17 cellular contexts compared by ENCODE assay signal in the genomic region with DNA sequence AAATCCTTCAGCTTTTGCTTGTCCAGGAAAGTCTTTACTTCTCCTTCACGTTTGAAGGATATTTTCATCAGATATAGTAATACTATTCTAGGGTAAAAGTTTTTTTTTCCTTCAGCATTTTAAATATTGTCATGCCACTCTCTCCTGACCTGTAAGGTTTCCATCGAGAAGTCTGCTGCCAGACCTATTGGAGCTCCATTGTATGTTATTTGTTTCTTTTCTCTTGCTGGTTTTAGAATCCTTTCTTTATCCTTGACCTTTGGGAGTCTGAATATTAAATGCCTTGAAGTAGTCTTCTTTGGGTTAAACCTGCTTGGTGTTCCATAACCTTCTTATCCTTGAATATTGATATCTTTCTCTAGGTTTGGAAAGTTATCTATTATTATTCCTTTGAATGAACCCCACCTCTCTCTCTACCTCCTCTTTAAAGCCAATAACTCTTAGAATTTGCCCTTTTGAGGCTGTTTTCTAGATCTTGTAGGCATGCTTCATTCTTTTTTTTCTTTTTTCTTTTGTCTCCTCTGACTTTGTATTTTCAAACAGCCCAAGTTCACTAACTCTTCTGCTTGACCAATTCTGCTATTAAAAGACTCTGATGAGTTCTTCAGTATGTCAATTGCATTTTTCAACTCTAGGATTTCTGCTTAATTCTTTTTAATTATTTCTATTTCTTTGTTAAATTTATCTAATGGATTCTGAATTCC. TPM values are rescaled to one million over a fixed set of nuclear protein-coding genes. Genes with fewer than 3 reads are reported as not detected.
DNase-seq lines count a peak whose midpoint lies in the region; ATAC-seq and TF ChIP-seq lines count a peak whose summit lies in the region.
"Had no signal": no experiment of that assay in that cellular context is flagged by ENCODE, and none has a peak within 500 bp of the region (broad histone marks: within the 10 kb centered on the region; RNA-seq: fewer than 3 reads in every experiment).

No MANE protein-coding gene starts in this region.

- peaks cover 5% of the 10 kb centered on the region for H3K9me3 Mint-ChIP-seq in endothelial cell (ENCODE audit: unreplicated experiment)
- H3K9me3 Mint-ChIP-seq in progenitor cell of endocrine pancreas (ENCODE audit: low read depth), result peaks cover 18% of the 10 kb centered on the region

- H3K9ac ChIP-seq in HCT116 (ENCODE audit: low read length), result no peak overlapping the region
- H3K9ac ChIP-seq: BLaER1 treated with 17β-estradiol and CSF1 and Interleukin-3, amounts not matched to agents 10 nM and 100 nM had no signal

- no peak for TF ChIP-seq POLR2A in HCT116 (IDR thresholded peaks at IDR 0.05; ENCODE audit: borderline replicate concordance, extremely low read depth, insufficient read depth, insufficient read length)

- RAD21 ChIA-PET in HCT116 (lab: Charles Lee; ENCODE audit: low non-redundant PET in 1 of 2, low total read pairs in 2 of 2, uncharacterized antibody in 2 of 2, unreplicated experiment in 2 of 2), result no interaction called here

- DNase-seq in HCT116 (ENCODE audit: low read depth, low spot score) (no peak), endothelial cell (ENCODE audit: low spot score) (no peak), progenitor cell of endocrine pancreas (ENCODE audit: low spot score, unreplicated experiment) (no peak), heart right ventricle (no peak), NCI-H526 (lab: John Stamatoyannopoulos, UW) (no peak), BE2C (no peak)
- DNase-seq: 8988T; ACHN; Caco-2; Calu3; CD4-positive, alpha-beta T cell; CD8-positive, alpha-beta T cell; DMS79 treated with DMSO at 0.1 percent for 48 hours; GF-D8 had no signal

- H4K20me1 ChIP-seq in HCT116 (ENCODE audit: insufficient read depth), result no peaks in the 10 kb centered on the region
- H4K20me1 ChIP-seq: BLaER1 treated with 17β-estradiol and CSF1 and Interleukin-3, amounts not matched to agents 10 nM and 100 nM had no signal

- no peak for TF ChIP-seq RAD21 in HCT116 (IDR thresholded peaks at IDR 0.05; ENCODE audit: low read depth)

- H3K4me2 ChIP-seq in HCT116 (ENCODE audit: low read length), result no peak overlapping the region
- H3K4me2 ChIP-seq: BLaER1 treated with 17β-estradiol and CSF1 and Interleukin-3, amounts not matched to agents 10 nM and 100 nM had no signal

- H3K4me1 ChIP-seq in HCT116 (ENCODE audit: control insufficient read depth in 1 of 2, insufficient read depth in 2 of 2, low read length in 2 of 2) (peaks cover 14 to 31% of the 10 kb centered on the region in 2 experiments), HEK293 (ENCODE audit: control insufficient read depth, insufficient read depth, low read length) (peaks cover 2% of the 10 kb centered on the region; the same call in 1 of the 2 replicates), heart right ventricle (peaks cover 4 to 18% (median 14%) of the 10 kb centered on the region in 9 donors), BE2C (no peaks in the 10 kb centered on the region)

- H3K4me1 Mint-ChIP-seq in endothelial cell (ENCODE audit: unreplicated experiment) (peaks cover 5% of the 10 kb centered on the region), progenitor cell of endocrine pancreas (ENCODE audit: low read depth) (peaks cover 17% of the 10 kb centered on the region)

- no peak overlapping the region for H3K4me3 ChIP-seq in HCT116 (replicated peaks in 1 of 2; ENCODE audit: low read depth in 1 of 2, low read length in 2 of 2)
- no peak overlapping the region for H3K4me3 ChIP-seq in HEK293 (ENCODE audit: low read depth, low read length)
- H3K4me3 ChIP-seq in heart right ventricle, result no peak overlapping the region
- H3K4me3 ChIP-seq in BE2C (ENCODE audit: low read depth, low read length), result no peak overlapping the region
- H3K4me3 ChIP-seq: BLaER1 treated with 17β-estradiol and CSF1 and Interleukin-3, amounts not matched to agents 10 nM and 100 nM had no signal

- peaks cover 0 to 2% of the 10 kb centered on the region in 2 experiments; a peak in 1 of 4 replicates for H3K9me3 ChIP-seq in HCT116 (ENCODE audit: control insufficient read depth in 1 of 2, insufficient read depth in 1 of 2, low read depth in 1 of 2, low read length in 2 of 2)
- no peaks in the 10 kb centered on the region for H3K9me3 ChIP-seq in HEK293 (ENCODE audit: control insufficient read depth, insufficient read depth, low read depth, low read length)
- peaks cover 0 to 28% (median 3%) of the 10 kb centered on the region in 11 donors for H3K9me3 ChIP-seq in heart right ventricle
- no peaks in the 10 kb centered on the region for H3K9me3 ChIP-seq in BE2C

- CTCF ChIA-PET in HCT116 (lab: Charles Lee) (no interaction called here), HEK293 (lab: Yijun Ruan, JAX) (no interaction called here)

- 89 to 94% methylated on average over 2 of the region's 2 CpGs for WGBS in heart right ventricle, 2 donors

- H3K27me3 ChIP-seq in HCT116 (ENCODE audit: insufficient read depth, low read length) (no peaks in the 10 kb centered on the region), heart right ventricle (no peaks in the 10 kb centered on the region), BE2C (no peaks in the 10 kb centered on the region)
- H3K27me3 ChIP-seq: BLaER1 treated with 17β-estradiol and CSF1 and Interleukin-3, amounts not matched to agents 10 nM and 100 nM had no signal

- H3K36me3 ChIP-seq in HCT116 (ENCODE audit: control insufficient read depth in 1 of 2, insufficient read depth in 2 of 2, low read length in 2 of 2) (no peaks in the 10 kb centered on the region), HEK293 (ENCODE audit: control insufficient read depth in 2 of 2, insufficient read depth in 1 of 2, low read length in 2 of 2) (no peaks in the 10 kb centered on the region), heart right ventricle (no peaks in the 10 kb centered on the region), BE2C (no peaks in the 10 kb centered on the region)

- intact Hi-C loops in HCT116 (cut with micrococcal nuclease) (no loop called here), heart right ventricle (cut with DNase I) (no loop called here)

- peak overlapping the region; percentile 65 for H3K4me3 Mint-ChIP-seq in endothelial cell (ENCODE audit: unreplicated experiment)
- H3K4me3 Mint-ChIP-seq in progenitor cell of endocrine pancreas (ENCODE audit: low read depth), result no peak overlapping the region
- H3K4me3 Mint-ChIP-seq: CD4-positive, alpha-beta T cell; CD8-positive, alpha-beta T cell had no signal

- H3K27ac ChIP-seq in HCT116 (ENCODE audit: low read depth, low read length), result no peak overlapping the region
- H3K27ac ChIP-seq in HEK293 (ENCODE audit: extremely low read depth, low read depth, low read length), result no peak overlapping the region
- no peak overlapping the region for H3K27ac ChIP-seq in heart right ventricle
- H3K27ac ChIP-seq: BLaER1 treated with 17β-estradiol and CSF1 and Interleukin-3, amounts not matched to agents 10 nM and 100 nM; C4-2B had no signal

- peaks cover 6% of the 10 kb centered on the region for H3K36me3 Mint-ChIP-seq in endothelial cell (ENCODE audit: low read depth, unreplicated experiment)
- H3K36me3 Mint-ChIP-seq in progenitor cell of endocrine pancreas (ENCODE audit: insufficient read depth), result peaks cover 18% of the 10 kb centered on the region

- no peak for ATAC-seq in HCT116
- ATAC-seq in heart right ventricle, result no peak
- ATAC-seq: CD8-positive, alpha-beta T cell had no signal

- no peaks in the 10 kb centered on the region for H3K9me2 ChIP-seq in HCT116 (ENCODE audit: insufficient read depth)

- peaks cover 2% of the 10 kb centered on the region for H3K27me3 Mint-ChIP-seq in endothelial cell (ENCODE audit: unreplicated experiment)
- H3K27me3 Mint-ChIP-seq in progenitor cell of endocrine pancreas, result no peaks in the 10 kb centered on the region
- H3K27me3 Mint-ChIP-seq: CD4-positive, alpha-beta T cell had no signal

- H3K27ac Mint-ChIP-seq in endothelial cell (ENCODE audit: unreplicated experiment), result no peak overlapping the region
- H3K27ac Mint-ChIP-seq in progenitor cell of endocrine pancreas, result peak overlapping the region; percentile 70
- H3K27ac Mint-ChIP-seq: CD4-positive, alpha-beta T cell; CD8-positive, alpha-beta T cell had no signal

- TF ChIP-seq CTCF in HCT116 (IDR thresholded peaks at IDR 0.05 in 2 of 3, conservative IDR thresholded peaks at IDR 0.05 in 1 of 3; ENCODE audit: borderline replicate concordance in 1 of 3, insufficient read depth in 1 of 3, low read depth in 2 of 3, low read length in 2 of 3) (no peak), HEK293 (tag by site-specific recombination; IDR thresholded peaks at IDR 0.05) (no peak), endothelial cell (IDR thresholded peaks at IDR 0.05; ENCODE audit: unreplicated experiment) (no peak), progenitor cell of endocrine pancreas (IDR thresholded peaks at IDR 0.05; ENCODE audit: unreplicated experiment) (no peak), heart right ventricle (IDR thresholded peaks at IDR 0.05) (no peak), BE2C (IDR thresholded peaks at IDR 0.05; ENCODE audit: low read depth, low read length) (no peak)

- H2AFZ ChIP-seq in HCT116 (ENCODE audit: low read depth, low read length, poor library complexity, severe bottlenecking), result no peak overlapping the region

- no peaks in the 10 kb centered on the region for H3K79me2 ChIP-seq in HCT116 (ENCODE audit: insufficient read depth, low read length)

- POLR2A ChIA-PET in HCT116 (lab: Charles Lee) (no interaction called here), HEK293 (lab: Yijun Ruan, JAX) (interaction anchor here (1.9 kb wide), 1 partner anchor 12 kb away, joined by 8 read pairs; the partner anchor contains the start of gene WEE1)

- no TSS peak for BruUV-seq in HCT116 (replicated peaks; lab: Mats Ljungman, UMichigan)

TF ChIP-seq in HCT116, 20 proteins besides CTCF, POLR2A, EP300 and RAD21:
- TF ChIP-seq EZH2phosphoT487 (IDR thresholded peaks at IDR 0.05; ENCODE audit: borderline replicate concordance) (no peak), CBX3 (IDR thresholded peaks at IDR 0.05; ENCODE audit: low read depth) (peak; percentile 61; the same call in 1 of the 2 replicates), POLR2AphosphoS5 (IDR thresholded peaks at IDR 0.05; ENCODE audit: low read depth, low read length) (no peak)

RNA-seq across cellular contexts. Expression of gene WEE1, which starts 12.0 kb away (rescaled TPM):
- 50.8 TPM for total RNA-seq in HCT116 (2021; ENCODE audit: unreplicated experiment)
- 21.3 and 29.3 TPM in 2 replicates for polyA plus RNA-seq in HCT116 (2012)
- 24.0 TPM for total RNA-seq in endothelial cell (ENCODE audit: unreplicated experiment)
- 154 and 179 TPM in 2 replicates for total RNA-seq in progenitor cell of endocrine pancreas
- 100 to 1,000 TPM in 2 of 10 donors, 10 to 100 TPM in 8; 22.9 to 114 (median 59.0) TPM for total RNA-seq in heart right ventricle
- polyA plus RNA-seq in heart right ventricle, result 10 to 100 TPM; 12.7 to 17.0 TPM
- 4.9 TPM for polyA plus RNA-seq in BE2C (2012; ENCODE audit: insufficient read depth, insufficient read length, low read depth)
